In the genomic region with DNA sequence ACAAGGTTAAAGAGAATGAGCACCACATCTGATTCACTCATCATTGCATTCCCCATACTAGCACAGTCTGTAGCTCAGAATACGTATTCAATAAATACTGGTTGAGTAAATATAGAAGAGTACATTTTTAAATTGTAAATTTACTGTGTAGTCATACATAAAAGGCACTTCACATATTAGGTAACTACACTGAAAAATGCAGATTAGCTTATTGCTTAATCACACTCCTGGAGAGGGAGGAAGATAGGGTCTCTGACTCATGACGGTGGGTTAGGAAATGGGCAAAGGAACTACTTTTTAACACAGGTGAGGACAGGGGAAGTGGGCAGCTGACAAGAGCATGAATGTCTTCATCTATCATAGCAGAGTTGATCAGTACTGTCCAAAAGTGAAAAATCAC, we compare ENCODE assay signal across 29 cellular contexts.
DNase-seq lines count a peak whose midpoint lies in the region; ATAC-seq, FAIRE-seq and TF ChIP-seq lines count a peak whose summit lies in the region.
"Had no signal": no experiment of that assay in that cellular context is flagged by ENCODE, and none has a peak within 500 bp of the region (broad histone marks: within the 10 kb centered on the region; RNA-seq: fewer than 3 reads in every experiment).

No MANE protein-coding gene starts in this region.

- H3K9me3 ChIP-seq in Peyer's patch = no peaks in the 10 kb centered on the region
- H3K9me3 ChIP-seq: esophagus squamous epithelium, gastroesophageal sphincter, HAP-1, transverse colon had no signal

- no peak overlapping the region for H3K27ac ChIP-seq in HL-60 (replicated peaks)
- H3K27ac ChIP-seq in mesendoderm (ENCODE audit: low read depth, low read length) = no peak overlapping the region
- H3K27ac ChIP-seq in Peyer's patch = no peak overlapping the region
- H3K27ac ChIP-seq: esophagus squamous epithelium, gastroesophageal sphincter, KMS-11, transverse colon had no signal

- H3K36me3 ChIP-seq in bronchial epithelial cell (ENCODE audit: control insufficient read depth, insufficient read depth, low read length) (no peaks in the 10 kb centered on the region), mesendoderm (ENCODE audit: control insufficient read depth, insufficient read depth, low read length) (no peaks in the 10 kb centered on the region), Peyer's patch (no peaks in the 10 kb centered on the region)
- H3K36me3 ChIP-seq: esophagus squamous epithelium, gastroesophageal sphincter, HAP-1, transverse colon had no signal

- H3K23ac ChIP-seq in mesendoderm (ENCODE audit: low read length) = no peak overlapping the region

- no CpG with 5 or more reads among the region's 2 CpGs for WGBS in mesendoderm (ENCODE audit: extremely low coverage, insufficient coverage, low lambda C conversion rate)

- ATAC-seq in HG02973 (IDR thresholded peaks at IDR 0.05; ENCODE audit: unreplicated experiment) = no peak
- ATAC-seq: activated CD8-positive, alpha-beta memory T cell treated with anti-CD3 and anti-CD28 coated beads, Interleukin-2, amount 10 ng/mL, durations not matched to agents 7 days and 5 days; activated T-cell treated with anti-CD3 and anti-CD28 coated beads, Interleukin-2, amount 50 U/mL, for 4 hours; gastroesophageal sphincter; stimulated activated memory B cell treated with anti-CD40 and anti-IgM and Interleukin-4, amounts not matched to agents 10 μg/mL and 1 μg/mL and 100 μg/mL, for 72 hours had no signal

- H3K27me3 ChIP-seq in HL-60 (ENCODE audit: insufficient read depth, poor library complexity, severe bottlenecking) (no peaks in the 10 kb centered on the region), bronchial epithelial cell (ENCODE audit: control insufficient read depth, insufficient read depth, low read length) (no peaks in the 10 kb centered on the region), mesendoderm (ENCODE audit: insufficient read depth, low read length, poor library complexity) (no peaks in the 10 kb centered on the region), Peyer's patch (no peaks in the 10 kb centered on the region)
- H3K27me3 ChIP-seq: esophagus squamous epithelium, gastroesophageal sphincter, transverse colon had no signal

- TF ChIP-seq CTCF in HL-60 (IDR thresholded peaks at IDR 0.05; ENCODE audit: insufficient read depth, low read length) (no peak), bronchial epithelial cell (IDR thresholded peaks at IDR 0.05; ENCODE audit: insufficient read depth, low read length, severe bottlenecking) (no peak), Peyer's patch (IDR thresholded peaks at IDR 0.05) (no peak)

- no peak overlapping the region for H4K5ac ChIP-seq in mesendoderm (ENCODE audit: low read length)

- H2BK120ac ChIP-seq in mesendoderm (ENCODE audit: low read depth, low read length) = no peak overlapping the region

- no peak overlapping the region for H2BK5ac ChIP-seq in mesendoderm (ENCODE audit: low read length)

- H3K79me2 ChIP-seq in mesendoderm (ENCODE audit: control insufficient read depth, insufficient read depth, low read length) = no peaks in the 10 kb centered on the region

- H4K8ac ChIP-seq in mesendoderm (ENCODE audit: low read depth, low read length) = no peak overlapping the region

- H3K4me2 ChIP-seq in mesendoderm (ENCODE audit: low read length) = no peak overlapping the region
- H3K4me2 ChIP-seq: KMS-11 had no signal

- no peak overlapping the region for H3K4me3 ChIP-seq in HL-60 (replicated peaks; ENCODE audit: insufficient read depth, low read length)
- H3K4me3 ChIP-seq in bronchial epithelial cell (ENCODE audit: low read depth, low read length) = no peak overlapping the region
- no peak overlapping the region for H3K4me3 ChIP-seq in mesendoderm (ENCODE audit: low read length)
- no peak overlapping the region for H3K4me3 ChIP-seq in Peyer's patch
- H3K4me3 ChIP-seq: esophagus squamous epithelium, gastroesophageal sphincter, HAP-1, transverse colon had no signal

- no peak overlapping the region for H2AK5ac ChIP-seq in mesendoderm (ENCODE audit: low read length)

- no peak for FAIRE-seq in bronchial epithelial cell (lab: Jason Lieb, UNC)
- FAIRE-seq: GM18507, GM19239 had no signal

- H3K18ac ChIP-seq in mesendoderm (ENCODE audit: low read length) = no peak overlapping the region

- H3K9ac ChIP-seq in mesendoderm (ENCODE audit: low read length) = no peak overlapping the region
- H3K9ac ChIP-seq: KMS-11 had no signal

- H2BK15ac ChIP-seq in mesendoderm (replicated peaks; ENCODE audit: low read depth) = no peak overlapping the region

- no peak overlapping the region for H3K4ac ChIP-seq in mesendoderm (ENCODE audit: low read depth, low read length)

- TF ChIP-seq POLR2A in Peyer's patch (IDR thresholded peaks at IDR 0.05) = no peak

- no peak overlapping the region for H3K56ac ChIP-seq in mesendoderm (ENCODE audit: low read length)

- H3K4me1 ChIP-seq in mesendoderm (ENCODE audit: control insufficient read depth, low read depth, low read length) (no peaks in the 10 kb centered on the region), Peyer's patch (no peaks in the 10 kb centered on the region)
- H3K4me1 ChIP-seq: esophagus squamous epithelium, gastroesophageal sphincter, HAP-1, transverse colon had no signal

- H3K79me1 ChIP-seq in mesendoderm (ENCODE audit: low read length) = no peaks in the 10 kb centered on the region

- DNase-seq in HL-60 (ENCODE audit: low read depth in 1 of 2, low spot score in 1 of 2) (peak; percentile 33 to 35), NCI-H226 (peak; percentile 52), bronchial epithelial cell (ENCODE audit: low read depth) (peak; percentile 78), mesendoderm (peak; percentile 22), NCI-H748 (lab: John Stamatoyannopoulos, UW; ENCODE audit: unreplicated experiment) (no peak), HuH-7 (ENCODE audit: low spot score) (no peak), Peyer's patch (no peak)
- DNase-seq: activated CD4-positive, alpha-beta T cell treated with anti-CD3 and anti-CD28 coated beads, Interleukin-2, amount 50 U/mL, for 4 hours; activated CD4-positive, CD25-positive, alpha-beta regulatory T cell; activated CD8-positive, alpha-beta memory T cell treated with anti-CD3 and anti-CD28 coated beads, Interleukin-2, amount 10 ng/mL, durations not matched to agents 7 days and 5 days; activated gamma-delta T cell; activated naive CD8-positive, alpha-beta T cell treated with anti-CD3 and anti-CD28 coated beads, Interleukin-2, amount 10 ng/mL, durations not matched to agents 7 days and 5 days; activated T-cell treated with anti-CD3 and anti-CD28 coated beads, Interleukin-2, amount 50 U/mL, for 4 hours; CD8-positive, alpha-beta memory T cell; dermis blood vessel endothelial cell; endodermal cell; esophagus squamous epithelium; kidney glomerular epithelial cell; NCI-H146; NCI-H345; NCI-H69; transverse colon had no signal

Comparison
In these comparisons a context has a peak if more than half of its experiments do, and no peak if none do; other contexts are left out.
1. DNase-seq: peak in HL-60 (2 of 2), NCI-H226 (single experiment), bronchial epithelial cell (single experiment) and mesendoderm (single experiment); none in NCI-H748 (single experiment), HuH-7 (single experiment) and Peyer's patch (0 of 3).